8 cellular contexts compared by ENCODE assay signal in genomic region chr15:22599526-22600320, GRCh38.
A peak's percentile ranks its signal among the peaks of the same experiment; 100 is the strongest.
DNase-seq lines count a peak whose midpoint lies in the region; TF ChIP-seq lines count a peak whose summit lies in the region.
"Not testable (repeated sequence)": the region's sequence is repeated elsewhere in the genome, so short reads cannot be mapped to it uniquely, and the experiment has no call there.

No MANE protein-coding gene starts in this region.

- intact Hi-C loops in mammary epithelial cell (cut with micrococcal nuclease) = not testable (repeated sequence)

- 71% methylated on average over 30 of the region's 30 CpGs for WGBS in SK-N-SH (ENCODE audit: low lambda C conversion rate)
- WGBS in mammary epithelial cell (ENCODE audit: low coverage, missing lambda C conversion rate) = 65% methylated on average over 22 of the region's 30 CpGs

- H3K36me3 ChIP-seq in HEK293 (ENCODE audit: control insufficient read depth in 2 of 2, insufficient read depth in 1 of 2, low read length in 2 of 2); SK-N-SH (replicated peaks in 1 of 2; ENCODE audit: control insufficient read depth in 1 of 2, insufficient read depth in 2 of 2, low read length in 1 of 2); mammary epithelial cell (ENCODE audit: insufficient read depth, low read length): not testable (repeated sequence)

- not testable (repeated sequence) for TF ChIP-seq RAD21 in SK-N-SH (IDR thresholded peaks at IDR 0.05; ENCODE audit: low read length)

- not testable (repeated sequence) for H3K4me2 ChIP-seq in SK-N-SH
- peak overlapping the region; percentile 30 for H3K4me2 ChIP-seq in mammary epithelial cell (ENCODE audit: insufficient read depth, low read depth, low read length)

- H3K9me3 ChIP-seq in HEK293 (ENCODE audit: control insufficient read depth, insufficient read depth, low read depth, low read length); SK-N-SH; mammary epithelial cell (replicated peaks; ENCODE audit: insufficient read depth, low read length): not testable (repeated sequence)

- BruUV-seq in mammary epithelial cell (replicated peaks; lab: Mats Ljungman, UMichigan) = not testable (repeated sequence)

- POLR2A ChIA-PET in HEK293 (lab: Yijun Ruan, JAX); SK-N-SH (lab: Yijun Ruan, JAX): not testable (repeated sequence)

- not testable (repeated sequence) for H3K79me2 ChIP-seq in SK-N-SH (ENCODE audit: insufficient read depth); mammary epithelial cell (ENCODE audit: insufficient read depth, low read length)

- not testable (repeated sequence) for TF ChIP-seq CTCF in HEK293 (tag by site-specific recombination; IDR thresholded peaks at IDR 0.05); SK-N-SH (IDR thresholded peaks at IDR 0.05); mammary epithelial cell (conservative IDR thresholded peaks at IDR 0.05 in 1 of 2, IDR thresholded peaks at IDR 0.05 in 1 of 2; ENCODE audit: extremely low read depth in 1 of 2, insufficient read depth in 1 of 2, low read depth in 1 of 2, low read length in 2 of 2)

- not testable (repeated sequence) for H3K4me1 ChIP-seq in HEK293 (ENCODE audit: control insufficient read depth, insufficient read depth, low read length); SK-N-SH (ENCODE audit: control insufficient read depth in 1 of 2, insufficient read depth in 2 of 2, low read depth in 1 of 2, low read length in 1 of 2); mammary epithelial cell (ENCODE audit: insufficient read depth, low read length)

- peak; percentile 5 for DNase-seq in D341Med (ENCODE audit: low spot score)
- peak; percentile 20 for DNase-seq in H4 (ENCODE audit: low spot score)
- DNase-seq in M059J (ENCODE audit: low read depth) = peak; percentile 20
- DNase-seq in SK-N-SH = peak; percentile 0
- DNase-seq in mammary epithelial cell = not testable (repeated sequence)
- peak; percentile 4 for DNase-seq in iPS-NIHi7 (ENCODE audit: extremely low spot score)
- peak; percentile 0 for DNase-seq in renal cortical epithelial cell (ENCODE audit: low read depth)

- H3F3A ChIP-seq in SK-N-SH (replicated peaks; ENCODE audit: insufficient read depth) = not testable (repeated sequence)

- H2AFZ ChIP-seq in SK-N-SH (ENCODE audit: low read depth) = not testable (repeated sequence)
- H2AFZ ChIP-seq in mammary epithelial cell (ENCODE audit: low read depth, low read length) = peak overlapping the region; percentile 26

- H4K20me1 ChIP-seq in SK-N-SH (ENCODE audit: insufficient read depth); mammary epithelial cell (ENCODE audit: insufficient read depth, low read length): not testable (repeated sequence)

- not testable (repeated sequence) for H3K9me2 ChIP-seq in SK-N-SH

- H3K27me3 ChIP-seq in SK-N-SH (ENCODE audit: insufficient read depth) = peaks cover 12% of the 10 kb centered on the region; the same call in 1 of the 2 replicates
- not testable (repeated sequence) for H3K27me3 ChIP-seq in mammary epithelial cell (ENCODE audit: insufficient read depth, low read length)

- H3K4me3 ChIP-seq in HEK293 (ENCODE audit: low read depth, low read length); SK-N-SH (ENCODE audit: low read depth in 2 of 2, low read length in 1 of 2): not testable (repeated sequence)
- H3K4me3 ChIP-seq in mammary epithelial cell (replicated peaks in 1 of 3; ENCODE audit: insufficient read depth in 1 of 3, low read depth in 2 of 3, low read length in 3 of 3) = peak overlapping the region in 1 of 3 experiments; percentile 4

- not testable (repeated sequence) for TF ChIP-seq EP300 in SK-N-SH (IDR thresholded peaks at IDR 0.05; ENCODE audit: borderline replicate concordance in 1 of 2, low read depth in 1 of 2, low read length in 1 of 2)

- not testable (repeated sequence) for H3K27ac ChIP-seq in HEK293 (ENCODE audit: extremely low read depth, low read depth, low read length); SK-N-SH (ENCODE audit: low read depth in 2 of 2, low read length in 1 of 2); mammary epithelial cell (ENCODE audit: insufficient read depth, low read depth, low read length)

- in situ Hi-C loops in mammary epithelial cell (cut with MboI; ENCODE audit: low sequenced_read_pairs in 2 of 2) = not testable (repeated sequence)

- H3K9ac ChIP-seq in SK-N-SH; mammary epithelial cell (ENCODE audit: insufficient read depth, low read length): not testable (repeated sequence)

- CTCF ChIA-PET in HEK293 (lab: Yijun Ruan, JAX); SK-N-SH (lab: Yijun Ruan, JAX); mammary epithelial cell (lab: Charles Lee; ENCODE audit: low non-redundant PET): not testable (repeated sequence)

- dilution Hi-C loops in mammary epithelial cell (cut with HindIII; ENCODE audit: low sequenced_read_pairs) = not testable (repeated sequence)

TF ChIP-seq in HEK293, 187 proteins besides CTCF, POLR2A, EP300 and RAD21:
- TF ChIP-seq ZNF677 (tag by site-specific recombination; IDR thresholded peaks at IDR 0.05) (0 out of 2 replicates have a peak, but pooled peaks have one; percentile 32), ZNF692 (tag by site-specific recombination; IDR thresholded peaks at IDR 0.05) (0 out of 2 replicates have a peak, but pooled peaks have one; percentile 25), ZFP69B (tag by site-specific recombination; IDR thresholded peaks at IDR 0.05) (peak; percentile 95), ZIC2 (tag by site-specific recombination; IDR thresholded peaks at IDR 0.05) (peak; percentile 53)
TF ChIP-seq in HEK293: peak in this region for 4; not testable (repeated sequence) for 183.
